ENCODE assay signal across 9 cellular contexts in the genomic region with DNA sequence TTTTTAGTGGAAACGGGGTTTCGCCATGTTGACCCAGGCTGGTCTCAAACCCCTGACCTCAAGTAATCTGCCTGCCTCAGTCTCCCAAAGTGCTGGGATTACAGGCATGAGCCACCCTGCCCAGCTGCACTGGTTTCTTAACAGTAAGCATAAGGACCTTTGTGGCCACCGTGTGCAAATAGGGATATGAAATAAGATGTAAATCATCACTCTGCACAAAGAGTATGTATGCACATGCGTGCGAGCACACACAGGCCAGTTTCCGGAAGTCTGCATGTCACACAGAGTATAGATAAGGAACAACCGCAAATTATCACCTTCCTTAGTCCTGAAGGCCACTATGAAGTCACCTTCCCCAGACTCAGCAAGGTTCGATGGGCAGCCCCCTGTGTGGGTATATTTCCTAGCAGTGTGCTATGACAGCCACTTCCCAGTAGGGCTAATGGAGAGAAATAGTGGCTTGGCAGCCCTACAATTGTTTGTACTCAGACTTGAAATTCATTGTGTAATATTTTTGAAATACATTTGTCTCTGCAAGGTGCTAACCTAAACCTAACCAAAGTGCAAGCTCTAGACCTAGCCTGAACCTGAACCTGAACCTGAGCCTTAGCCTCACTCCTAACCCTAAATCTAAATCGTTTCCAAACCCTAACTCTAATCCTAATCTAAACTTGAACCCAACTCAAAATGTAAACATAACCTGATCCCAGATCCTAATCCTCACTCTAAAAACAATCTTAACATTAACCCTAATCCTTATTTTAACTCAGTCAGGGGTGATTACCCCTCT. TPM values are rescaled to one million over a fixed set of nuclear protein-coding genes. Genes with fewer than 3 reads are reported as not detected.
A peak's percentile ranks its signal among the peaks of the same experiment; 100 is the strongest.
DNase-seq lines count a peak whose midpoint lies in the region; ATAC-seq and TF ChIP-seq lines count a peak whose summit lies in the region.
"Had no signal": no experiment of that assay in that cellular context is flagged by ENCODE, and none has a peak within 500 bp of the region (broad histone marks: within the 10 kb centered on the region; RNA-seq: fewer than 3 reads in every experiment).

No MANE protein-coding gene starts in this region.

- no peaks in the 10 kb centered on the region for H3K9me3 Mint-ChIP-seq in activated T-helper 17 cell treated with anti-CD3 and anti-CD28 coated beads, Interleukin-2, amount 50 U/mL, for 72 hours

- ATAC-seq in GM19035 (IDR thresholded peaks at IDR 0.05; ENCODE audit: unreplicated experiment): peak; percentile 91
- peak; percentile 80 for ATAC-seq in HG03108 (IDR thresholded peaks at IDR 0.05; ENCODE audit: unreplicated experiment)
- peak; percentile 75 for ATAC-seq in activated T-helper 17 cell treated with anti-CD3 and anti-CD28 coated beads, Interleukin-2, amount 50 U/mL, for 72 hours (replicated peaks)

- peaks cover 0 to 5% (median 0%) of the 10 kb centered on the region in 11 experiments; a peak in 1 of 22 replicates for H3K27me3 ChIP-seq in BLaER1 treated with 17β-estradiol and CSF1 and Interleukin-3, amounts not matched to agents 10 nM and 100 nM
- peaks cover 0 to 59% (median 0%) of the 10 kb centered on the region in 4 donors for H3K27me3 ChIP-seq in esophagus squamous epithelium
- H3K27me3 ChIP-seq in prostate gland (replicated peaks; ENCODE audit: insufficient read depth): no peaks in the 10 kb centered on the region

- TF ChIP-seq POLR2A in esophagus squamous epithelium (IDR thresholded peaks at IDR 0.05): no peak
- TF ChIP-seq POLR2A in prostate gland (IDR thresholded peaks at IDR 0.05): no peak

- DNase-seq in esophagus squamous epithelium (lab: John Stamatoyannopoulos, UW) (no peak), RPMI8226 (no peak), cerebellar cortex (ENCODE audit: low spot score) (no peak), prostate gland (ENCODE audit: low spot score) (no peak)

- H3K27ac Mint-ChIP-seq in activated T-helper 17 cell treated with anti-CD3 and anti-CD28 coated beads, Interleukin-2, amount 50 U/mL, for 72 hours: no peak overlapping the region

- peaks cover 14 to 37% (median 26%) of the 10 kb centered on the region in 10 experiments for H3K4me1 ChIP-seq in BLaER1 treated with 17β-estradiol and CSF1 and Interleukin-3, amounts not matched to agents 10 nM and 100 nM
- peaks cover 0 to 7% (median 5%) of the 10 kb centered on the region in 3 donors for H3K4me1 ChIP-seq in esophagus squamous epithelium
- no peaks in the 10 kb centered on the region for H3K4me1 ChIP-seq in prostate gland (replicated peaks)

- no peaks in the 10 kb centered on the region for H3K27me3 Mint-ChIP-seq in activated T-helper 17 cell treated with anti-CD3 and anti-CD28 coated beads, Interleukin-2, amount 50 U/mL, for 72 hours

- no peak overlapping the region for H3K9ac ChIP-seq in BLaER1 treated with 17β-estradiol and CSF1 and Interleukin-3, amounts not matched to agents 10 nM and 100 nM

- no peaks in the 10 kb centered on the region for H3K36me3 ChIP-seq in BLaER1 treated with 17β-estradiol and CSF1 and Interleukin-3, amounts not matched to agents 10 nM and 100 nM
- H3K36me3 ChIP-seq in esophagus squamous epithelium (no peaks in the 10 kb centered on the region), prostate gland (no peaks in the 10 kb centered on the region)

- no peaks in the 10 kb centered on the region for H3K36me3 Mint-ChIP-seq in activated T-helper 17 cell treated with anti-CD3 and anti-CD28 coated beads, Interleukin-2, amount 50 U/mL, for 72 hours (ENCODE audit: low read depth)

- WGBS in esophagus squamous epithelium, 2 donors: 54 to 67% methylated on average over 6 to 7 of the region's 9 CpGs
- WGBS in prostate gland: 77% methylated on average over 9 of the region's 9 CpGs

- no peak for TF ChIP-seq CTCF in esophagus squamous epithelium (IDR thresholded peaks at IDR 0.05)
- no peak for TF ChIP-seq CTCF in prostate gland (IDR thresholded peaks at IDR 0.05)

- peak overlapping the region; percentile 8 to 63 (median 28); a peak in 17 of 22 replicates for H3K4me2 ChIP-seq in BLaER1 treated with 17β-estradiol and CSF1 and Interleukin-3, amounts not matched to agents 10 nM and 100 nM

- H4K20me1 ChIP-seq in BLaER1 treated with 17β-estradiol and CSF1 and Interleukin-3, amounts not matched to agents 10 nM and 100 nM: peaks cover 0 to 7% (median 0%) of the 10 kb centered on the region in 11 experiments; a peak in 4 of 22 replicates

- H3K4me3 ChIP-seq in BLaER1 treated with 17β-estradiol and CSF1 and Interleukin-3, amounts not matched to agents 10 nM and 100 nM: no peak overlapping the region
- H3K4me3 ChIP-seq in esophagus squamous epithelium (no peak overlapping the region), prostate gland (no peak overlapping the region)

- intact Hi-C loops in esophagus squamous epithelium (cut with DNase I): loop anchor here (10.0 kb wide), 1 partner anchor 104 kb away; no protein-coding TSS in a partner anchor
- intact Hi-C loops in prostate gland (cut with DNase I): no loop called here

- peaks cover 8% of the 10 kb centered on the region for H3K4me1 Mint-ChIP-seq in activated T-helper 17 cell treated with anti-CD3 and anti-CD28 coated beads, Interleukin-2, amount 50 U/mL, for 72 hours

- H3K27ac ChIP-seq in BLaER1 treated with 17β-estradiol and CSF1 and Interleukin-3, amounts not matched to agents 10 nM and 100 nM: no peak overlapping the region
- H3K27ac ChIP-seq in esophagus squamous epithelium: no peak overlapping the region
- H3K27ac ChIP-seq in prostate gland: no peak overlapping the region

- H3K9me3 ChIP-seq in BLaER1 treated with 17β-estradiol and CSF1 and Interleukin-3, amounts not matched to agents 10 nM and 100 nM (replicated peaks in 1 of 11): no peaks in the 10 kb centered on the region
- H3K9me3 ChIP-seq in esophagus squamous epithelium (no peaks in the 10 kb centered on the region), prostate gland (no peaks in the 10 kb centered on the region)

- no peak overlapping the region for H3K4me3 Mint-ChIP-seq in activated T-helper 17 cell treated with anti-CD3 and anti-CD28 coated beads, Interleukin-2, amount 50 U/mL, for 72 hours

RNA-seq across cellular contexts. Expression of gene SKAP1, which starts 48.4 kb away (rescaled TPM):
- 100 to 1,000 TPM in 1 of 2 donors, 10 to 100 TPM in 1; 71.4 to 103 TPM for total RNA-seq in activated T-helper 17 cell treated with anti-CD3 and anti-CD28 coated beads, Interleukin-2, amount 50 U/mL, for 72 hours
- total RNA-seq in esophagus squamous epithelium (1 to 10 TPM in 2 of 4 donors, under 1 TPM in 1, not detected in 1; 0.83 to 5.1 (median 3.4) TPM), prostate gland (1 to 10 TPM; 1.1 to 1.4 TPM)
- total RNA-seq: pulmonary artery endothelial cell had no signal

RNA-seq across cellular contexts. Expression of gene HOXB1, which starts 52.4 kb away (rescaled TPM):
- not detected for total RNA-seq in activated T-helper 17 cell treated with anti-CD3 and anti-CD28 coated beads, Interleukin-2, amount 50 U/mL, for 72 hours
- total RNA-seq in esophagus squamous epithelium: under 1 TPM in 1 of 4 donors, not detected in 3; 0.19 TPM
- total RNA-seq in prostate gland: not detected
- total RNA-seq: pulmonary artery endothelial cell had no signal

Comparison
In these comparisons a context has a peak if more than half of its experiments do, and no peak if none do; other contexts are left out.
1. RNA of gene SKAP1, which starts 48.4 kb away (total RNA-seq): 71.4 to 103 TPM in activated T-helper 17 cell treated with anti-CD3 and anti-CD28 coated beads, Interleukin-2, amount 50 U/mL, for 72 hours; 0.83 to 5.1 TPM in esophagus squamous epithelium and 1.1 to 1.4 TPM in prostate gland; every median in the first group is over 10 times any median in the second.
2. Peak in every context shown above with its lines, with median percentiles within 50 percentile points of each other: ATAC-seq.